26 cellular contexts compared by ENCODE assay signal in the genomic region with DNA sequence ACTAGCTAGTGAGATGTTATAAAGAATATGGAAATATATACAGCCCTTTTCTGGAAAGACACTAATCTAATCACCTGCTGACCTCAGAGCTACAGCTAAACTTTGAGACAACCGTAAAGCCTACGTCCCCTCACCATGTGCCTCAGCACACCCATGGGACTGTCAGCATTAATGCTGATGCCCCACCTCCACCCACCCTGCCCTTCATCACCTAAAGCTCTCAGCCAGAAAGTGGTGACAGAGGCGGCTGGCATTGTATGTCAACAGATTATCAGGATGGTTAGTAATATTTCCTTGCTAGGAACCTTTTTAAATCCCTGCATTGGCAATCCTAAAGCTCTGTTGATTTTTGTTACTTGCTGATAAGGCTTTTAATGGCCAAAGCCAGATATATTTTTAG.
"Had no signal": no experiment of that assay in that cellular context is flagged by ENCODE, and none has a peak within 500 bp of the region (broad histone marks: within the 10 kb centered on the region; RNA-seq: fewer than 3 reads in every experiment).

No MANE protein-coding gene starts in this region.

- H3K4me1 ChIP-seq: parathyroid adenoma, psoas muscle, right lobe of liver, sigmoid colon, stomach, thyroid gland, tibial nerve, upper lobe of left lung, vagina had no signal

- H3K27me3 ChIP-seq: ovary, right lobe of liver, sigmoid colon, stomach, thyroid gland, tibial nerve, upper lobe of left lung, vagina had no signal

- ATAC-seq: naive thymus-derived CD8-positive, alpha-beta T cell; natural killer cell treated with Interleukin-12 subunit alpha and Interleukin-12 subunit beta and Interleukin-15 and Interleukin-18, amount 100 ng/mL, for 72 hours; psoas muscle; right cardiac atrium; right lobe of liver; stimulated activated effector memory CD8-positive, alpha-beta T cell treated with anti-CD3 and anti-CD28 coated beads, Interleukin-12 subunit alpha, Interleukin-12 subunit beta, amount 100 ng/mL, for 72 hours; stimulated activated naive B cell treated with anti-CD40 and anti-IgM and Interleukin-4, amounts not matched to agents 10 μg/mL and 1 μg/mL and 100 μg/mL, for 72 hours had no signal

- H3K9ac ChIP-seq: parathyroid adenoma had no signal

- H3K9me3 ChIP-seq: ovary, right lobe of liver, thoracic aorta, thyroid gland, tibial nerve, vagina had no signal

- H3K36me3 ChIP-seq: ovary, right lobe of liver, sigmoid colon, stomach, thoracic aorta, thyroid gland, tibial nerve, upper lobe of left lung, vagina had no signal

- H2AFZ ChIP-seq: parathyroid adenoma had no signal

- H3K4me3 ChIP-seq: ovary, psoas muscle, right lobe of liver, sigmoid colon, stomach, thoracic aorta, thyroid gland, tibial nerve, upper lobe of left lung, vagina had no signal

- H3K27ac ChIP-seq: ovary, parathyroid adenoma, psoas muscle, right lobe of liver, sigmoid colon, stomach, thoracic aorta, thyroid gland, tibial nerve, upper lobe of left lung, vagina had no signal

- DNase-seq: naive B cell; naive thymus-derived CD8-positive, alpha-beta T cell; nephron progenitor cell; occipital lobe; ovary; posterior cingulate gyrus; psoas muscle; right lobe of liver; sigmoid colon; stimulated activated CD4-positive, alpha-beta T cell treated with anti-CD3 and anti-CD28 coated beads, Interleukin-15, amount 100 ng/mL, for 24 hours; stimulated activated CD4-positive, alpha-beta T cell treated with anti-CD3 and anti-CD28 coated beads, Interleukin-2, amount 100 ng/mL, for 24 hours; stimulated activated CD4-positive, alpha-beta T cell treated with anti-CD3 and anti-CD28 coated beads, Interleukin-2, amount 100 ng/mL, for 48 hours; stimulated activated CD4-positive, alpha-beta T cell treated with anti-CD3 and anti-CD28 coated beads, Interleukin-4, amount 100 ng/mL, for 24 hours; stimulated activated naive B cell treated with anti-CD40 and anti-IgM and Interleukin-4, amounts not matched to agents 10 μg/mL and 1 μg/mL and 100 μg/mL, for 72 hours; stimulated activated naive CD4-positive, alpha-beta T cell treated with Interleukin-2 at 50 U/mL for 16 hours; stomach; thyroid gland; trophoblast cell; upper lobe of left lung had no signal
